21 cellular contexts compared by ENCODE assay signal in genomic region chr10:104065748-104066147, GRCh38. TPM values are rescaled to one million over a fixed set of nuclear protein-coding genes. Genes with fewer than 3 reads are reported as not detected.
DNase-seq lines count a peak whose midpoint lies in the region; ATAC-seq, FAIRE-seq and TF ChIP-seq lines count a peak whose summit lies in the region.
"Had no signal": no experiment of that assay in that cellular context is flagged by ENCODE, and none has a peak within 500 bp of the region (broad histone marks: within the 10 kb centered on the region; RNA-seq: fewer than 3 reads in every experiment).

No MANE protein-coding gene starts in this region.

- H2BK120ac ChIP-seq in IMR-90 (ENCODE audit: low read depth, low read length) = no peak overlapping the region

- no peaks in the 10 kb centered on the region for H3K36me3 Mint-ChIP-seq in GM23338 (ENCODE audit: low read depth)
- H3K36me3 Mint-ChIP-seq: CD14-positive monocyte; CD8-positive, alpha-beta memory T cell had no signal

- ATAC-seq in GM23338 (no peak), IMR-90 (ENCODE audit: low read depth) (no peak)

- H2BK20ac ChIP-seq in IMR-90 (ENCODE audit: low read depth, low read length) = no peak overlapping the region

- DNase-seq in GM23338 (ENCODE audit: low spot score) = no peak
- no peak for DNase-seq in IMR-90
- no peak for DNase-seq in epithelial cell of prostate (ENCODE audit: low read depth, low spot score)
- DNase-seq in ACHN = no peak
- DNase-seq in GM19239 (ENCODE audit: insufficient read length, low spot score) = no peak
- no peak for DNase-seq in DMS53 treated with DMSO at 0.1 percent for 48 hours (lab: John Stamatoyannopoulos, UW; ENCODE audit: unreplicated experiment)
- DNase-seq: AML-193; BE2C; CD4-positive, alpha-beta T cell; CD8-positive, alpha-beta memory T cell; DMS 273 treated with DMSO at 0.1 percent for 48 hours; DMS79 treated with DMSO at 0.1 percent for 48 hours; GF-D8; GM23248; HCEC 1CT had no signal

- no peak overlapping the region for H3K27ac Mint-ChIP-seq in GM23338
- H3K27ac Mint-ChIP-seq: CD14-positive monocyte; CD4-positive, alpha-beta T cell; CD8-positive, alpha-beta memory T cell had no signal

- no peaks in the 10 kb centered on the region for H4K20me1 ChIP-seq in GM23338 (replicated peaks; ENCODE audit: insufficient read depth)
- no peaks in the 10 kb centered on the region for H4K20me1 ChIP-seq in IMR-90 (ENCODE audit: insufficient read depth, low read length)
- H4K20me1 ChIP-seq: BLaER1 treated with 17β-estradiol and CSF1 and Interleukin-3, amounts not matched to agents 10 nM and 100 nM had no signal

- no peak overlapping the region for H3K18ac ChIP-seq in IMR-90 (ENCODE audit: low read depth, low read length)

- TF ChIP-seq CTCF in GM23338 (conservative IDR thresholded peaks at IDR 0.05; ENCODE audit: low read depth in 2 of 2) = no peak
- TF ChIP-seq CTCF in IMR-90 (conservative IDR thresholded peaks at IDR 0.05; ENCODE audit: low read depth, low read length) = no peak

- no peak for FAIRE-seq in GM19239 (lab: Jason Lieb, UNC)
- FAIRE-seq: D721Med, GM12891, GM18507, H54 had no signal

- dilution Hi-C loops in IMR-90 (cut with HindIII; ENCODE audit: low sequenced_read_pairs, unreplicated experiment) = no loop called here

- intact Hi-C loops in IMR-90 (cut with micrococcal nuclease) = no loop called here

- no peak overlapping the region for H3K14ac ChIP-seq in IMR-90 (replicated peaks; ENCODE audit: low read depth, low read length)

- H3K9me1 ChIP-seq in IMR-90 (ENCODE audit: insufficient read depth, low read length) = no peaks in the 10 kb centered on the region; the same call in 1 of the 2 replicates

- H4K8ac ChIP-seq in IMR-90 (ENCODE audit: low read depth in 2 of 2, low read length in 2 of 2) = no peak overlapping the region

- H3K4me1 ChIP-seq in GM23338 (ENCODE audit: insufficient read depth) (peaks cover 32% of the 10 kb centered on the region), IMR-90 (ENCODE audit: control insufficient read depth, insufficient read depth, low read length) (0 out of 2 replicates have a peak, but pooled peaks cover 2% of the 10 kb centered on the region)
- H3K4me1 ChIP-seq: BE2C had no signal

- CTCF ChIA-PET in IMR-90 (lab: Yijun Ruan, JAX) = interaction anchor here (0.7 kb wide), 1 partner anchor 709 kb away, joined by 3 read pairs; no protein-coding TSS in a partner anchor

- in situ Hi-C loops in IMR-90 (cut with MboI; ENCODE audit: low sequenced_read_pairs) (no loop called here), ACHN (cut with HindIII; ENCODE audit: low pct_ligation_motif_present, low pct_unique_long_range_greater_than_20kb, low sequenced_read_pairs) (no loop called here)

- TF ChIP-seq POLR2A in IMR-90 (IDR thresholded peaks at IDR 0.05; ENCODE audit: low read depth, low read length) = no peak

- TF ChIP-seq RAD21 in IMR-90 (IDR thresholded peaks at IDR 0.05; ENCODE audit: low read length) = no peak

- no peaks in the 10 kb centered on the region for H3F3A ChIP-seq in GM23338 (replicated peaks; ENCODE audit: low read depth)

- H3K9ac ChIP-seq in IMR-90 (ENCODE audit: low read depth, low read length) = no peak overlapping the region
- H3K9ac ChIP-seq: BLaER1 treated with 17β-estradiol and CSF1 and Interleukin-3, amounts not matched to agents 10 nM and 100 nM; GM23248 had no signal

- H3K23ac ChIP-seq in IMR-90 (ENCODE audit: low read depth, low read length) = no peak overlapping the region

- H3K4ac ChIP-seq in IMR-90 (ENCODE audit: low read depth, low read length) = no peak overlapping the region

- H4K5ac ChIP-seq in IMR-90 (ENCODE audit: low read depth, low read length) = no peak overlapping the region

- H2AFZ ChIP-seq in GM23338 (peak overlapping the region; percentile 3; the same call in 1 of the 2 replicates), IMR-90 (replicated peaks; ENCODE audit: low read length, poor library complexity) (no peak overlapping the region)
- H2AFZ ChIP-seq: GM23248 had no signal

- no peak overlapping the region for H4K91ac ChIP-seq in IMR-90 (ENCODE audit: insufficient read depth, low read depth, low read length)

- no TSS peak for BruUV-seq in IMR-90 (replicated peaks; lab: Mats Ljungman, UMichigan)

- H3K4me3 Mint-ChIP-seq in GM23338 = no peak overlapping the region
- H3K4me3 Mint-ChIP-seq: CD14-positive monocyte; CD4-positive, alpha-beta T cell; CD8-positive, alpha-beta memory T cell had no signal

- peaks cover 29% of the 10 kb centered on the region for H3K9me2 ChIP-seq in GM23338 (ENCODE audit: insufficient read depth)

- H3K4me3 ChIP-seq in GM23338 (no peak overlapping the region), IMR-90 (ENCODE audit: insufficient read depth, low read depth, low read length) (no peak overlapping the region)
- H3K4me3 ChIP-seq: BLaER1 treated with 17β-estradiol and CSF1 and Interleukin-3, amounts not matched to agents 10 nM and 100 nM; GM23248 had no signal

- no peaks in the 10 kb centered on the region for H3K9me3 ChIP-seq in IMR-90 (ENCODE audit: control insufficient read depth, insufficient read depth, low read length)
- H3K9me3 ChIP-seq: BE2C; BLaER1 treated with 17β-estradiol and CSF1 and Interleukin-3, amounts not matched to agents 10 nM and 100 nM had no signal

- H3K27ac ChIP-seq in GM23338 (ENCODE audit: low read depth) (no peak overlapping the region), IMR-90 (ENCODE audit: insufficient read depth, low read length) (no peak overlapping the region), epithelial cell of prostate (peak overlapping the region; percentile 21)
- H3K27ac ChIP-seq: BLaER1 treated with 17β-estradiol and CSF1 and Interleukin-3, amounts not matched to agents 10 nM and 100 nM; GM23248 had no signal

- H3K4me2 ChIP-seq in GM23338 (no peak overlapping the region), IMR-90 (ENCODE audit: low read depth, low read length) (no peak overlapping the region)
- H3K4me2 ChIP-seq: BLaER1 treated with 17β-estradiol and CSF1 and Interleukin-3, amounts not matched to agents 10 nM and 100 nM had no signal

- POLR2A ChIA-PET in IMR-90 (lab: Charles Lee; ENCODE audit: unreplicated experiment) = no interaction called here

- H2AK9ac ChIP-seq in IMR-90 (replicated peaks; ENCODE audit: low read depth, low read length, poor library complexity) = no peak overlapping the region

- peaks cover 15% of the 10 kb centered on the region for H3K27me3 Mint-ChIP-seq in GM23338 (ENCODE audit: insufficient read depth, low read depth, poor library complexity)
- H3K27me3 Mint-ChIP-seq: CD4-positive, alpha-beta T cell had no signal

- H3K79me1 ChIP-seq in IMR-90 (ENCODE audit: low read depth in 1 of 2, low read length in 2 of 2) = no peaks in the 10 kb centered on the region

- H3K4me1 Mint-ChIP-seq in GM23338 = peaks cover 33% of the 10 kb centered on the region
- H3K4me1 Mint-ChIP-seq: CD14-positive monocyte; CD8-positive, alpha-beta memory T cell had no signal

- H3K36me3 ChIP-seq in GM23338 (ENCODE audit: insufficient read depth) (no peaks in the 10 kb centered on the region), IMR-90 (ENCODE audit: control insufficient read depth, insufficient read depth, low read length) (no peaks in the 10 kb centered on the region)
- H3K36me3 ChIP-seq: BE2C; BLaER1 treated with 17β-estradiol and CSF1 and Interleukin-3, amounts not matched to agents 10 nM and 100 nM had no signal

- WGBS in IMR-90 (ENCODE audit: extremely low coverage in 2 of 2, insufficient read length in 1 of 2), 2 experiments = no CpG with 5 or more reads among the region's 1 CpG

- H2BK15ac ChIP-seq in IMR-90 (ENCODE audit: low read depth, low read length) = no peak overlapping the region

- no peak overlapping the region for H3K56ac ChIP-seq in IMR-90 (ENCODE audit: extremely low read depth, insufficient read depth, low read length)

- no peaks in the 10 kb centered on the region for H3K79me2 ChIP-seq in GM23338 (replicated peaks; ENCODE audit: insufficient read depth)

- no peaks in the 10 kb centered on the region for H3K9me3 Mint-ChIP-seq in GM23338
- H3K9me3 Mint-ChIP-seq: CD4-positive, alpha-beta T cell; CD8-positive, alpha-beta memory T cell had no signal

- H2BK5ac ChIP-seq in IMR-90 (ENCODE audit: low read depth, low read length, poor library complexity, severe bottlenecking) = no peak overlapping the region

- H3K27me3 ChIP-seq in GM23338 (ENCODE audit: insufficient read depth) (no peaks in the 10 kb centered on the region), IMR-90 (ENCODE audit: control insufficient read depth, insufficient read depth, low read length) (peaks cover 37% of the 10 kb centered on the region)
- H3K27me3 ChIP-seq: BE2C; BLaER1 treated with 17β-estradiol and CSF1 and Interleukin-3, amounts not matched to agents 10 nM and 100 nM had no signal

- H2AK5ac ChIP-seq in IMR-90 (ENCODE audit: low read depth, low read length) = no peak overlapping the region

TF ChIP-seq in GM23338, 12 proteins besides CTCF, POLR2A, EP300 and RAD21 (continues in another document):
- TF ChIP-seq ZNF331 (CRISPR knock-in tag; IDR thresholded peaks at IDR 0.05; ENCODE audit: low read depth) = no peak

TF ChIP-seq in IMR-90, 13 proteins besides CTCF, POLR2A, EP300 and RAD21:
- TF ChIP-seq MXI1 (IDR thresholded peaks at IDR 0.05; ENCODE audit: borderline replicate concordance, low read depth, low read length) = no peak
- TF ChIP-seq MAFK (IDR thresholded peaks at IDR 0.05; ENCODE audit: low read depth, low read length) = peak; percentile 68

RNA-seq across cellular contexts. Expression of gene COL17A1, which starts 19.9 kb away (rescaled TPM):
- 0.04 and 1.3 TPM in 2 replicates for total RNA-seq in GM23338 (2014; rRNA removed; shearing (Covaris generic))
- 0.64 and 1.1 TPM in 2 replicates for polyA plus RNA-seq in GM23338 (2016; fragmentation: Nextera tagmentation; extraction: Ambion mirVana)
- 0.18 and 0.83 TPM in 2 replicates for total RNA-seq in IMR-90 (2012; rRNA removed)
- polyA plus RNA-seq in IMR-90 (2012; rRNA removed) = 0.14 and 0.32 TPM in 2 replicates
- polyA plus RNA-seq in IMR-90 (2012; cell fraction: cytosol; rRNA removed) = 0.11 TPM in 2 replicates
- polyA plus RNA-seq in IMR-90 (2012; cell fraction: nucleus; rRNA removed; ENCODE audit: low replicate concordance) = 0.60 and 0.83 TPM in 2 replicates
- total RNA-seq: CD4-positive, alpha-beta T cell; CD8-positive, alpha-beta memory T cell; GM23248 had no signal
- polyA plus RNA-seq: CD14-positive monocyte; CD8-positive, alpha-beta memory T cell had no signal

RNA-seq across cellular contexts. Expression of gene SFR1, which starts 56.2 kb away (rescaled TPM):
- 8.3 and 8.8 TPM in 2 replicates for total RNA-seq in GM23338 (2014; rRNA removed; shearing (Covaris generic))
- 10.1 and 13.0 TPM in 2 replicates for polyA plus RNA-seq in GM23338 (2016; fragmentation: Nextera tagmentation; extraction: Ambion mirVana)
- total RNA-seq in IMR-90 (2012; rRNA removed) = 1.6 and 5.6 TPM in 2 replicates
- polyA plus RNA-seq in IMR-90 (2012; rRNA removed) = 2.0 and 2.3 TPM in 2 replicates
- polyA plus RNA-seq in IMR-90 (2012; cell fraction: cytosol; rRNA removed) = 0.42 and 1.0 TPM in 2 replicates
- polyA plus RNA-seq in IMR-90 (2012; cell fraction: nucleus; rRNA removed; ENCODE audit: low replicate concordance) = 0.08 and 1.3 TPM in 2 replicates
